8 cellular contexts compared by ENCODE assay signal in genomic region chr17:47099451-47099986, GRCh38.
DNase-seq lines count a peak whose midpoint lies in the region; ATAC-seq, FAIRE-seq and TF ChIP-seq lines count a peak whose summit lies in the region.

No MANE protein-coding gene starts in this region.

- H2AFZ ChIP-seq in K562 (ENCODE audit: low read depth, low read length): peak overlapping the region; percentile 86

- no peaks in the 10 kb centered on the region for H3K27me3 ChIP-seq in HUES48 (ENCODE audit: control insufficient read depth, insufficient read depth, low read length)
- no peaks in the 10 kb centered on the region for H3K27me3 ChIP-seq in K562 (ENCODE audit: control insufficient read depth in 2 of 2, insufficient read depth in 2 of 2, low read length in 2 of 2)
- no peaks in the 10 kb centered on the region for H3K27me3 ChIP-seq in mesendoderm (ENCODE audit: insufficient read depth, low read length, poor library complexity)

- no peak overlapping the region for H2BK120ac ChIP-seq in mesendoderm (ENCODE audit: low read depth, low read length)

- no peaks in the 10 kb centered on the region for H3K9me3 Mint-ChIP-seq in activated CD8-positive, alpha-beta memory T cell treated with anti-CD3 and anti-CD28 coated beads, Interleukin-2, amount 10 ng/mL, durations not matched to agents 7 days and 5 days (ENCODE audit: low read depth)

- no peaks in the 10 kb centered on the region for H3K36me3 ChIP-seq in HUES48 (ENCODE audit: control insufficient read depth, insufficient read depth, low read length)
- H3K36me3 ChIP-seq in K562 (ENCODE audit: control insufficient read depth, insufficient read depth, low read length): peaks cover 7% of the 10 kb centered on the region; the same call in 1 of the 3 replicates
- H3K36me3 ChIP-seq in mesendoderm (ENCODE audit: control insufficient read depth, insufficient read depth, low read length): no peaks in the 10 kb centered on the region

- H3K4me3 Mint-ChIP-seq in activated CD8-positive, alpha-beta memory T cell treated with anti-CD3 and anti-CD28 coated beads, Interleukin-2, amount 10 ng/mL, durations not matched to agents 7 days and 5 days: peak overlapping the region; percentile 95

- intact Hi-C loops in K562 (cut with micrococcal nuclease): no loop called here

- H3K18ac ChIP-seq in mesendoderm (ENCODE audit: low read length): peak overlapping the region; percentile 65

- TF ChIP-seq RAD21 in K562 (CRISPR knock-in tag; conservative IDR thresholded peaks at IDR 0.05 in 1 of 2, IDR thresholded peaks at IDR 0.05 in 1 of 2): no peak

- no peak for DNase-seq in activated CD8-positive, alpha-beta memory T cell treated with anti-CD3 and anti-CD28 coated beads, Interleukin-2, amount 10 ng/mL, durations not matched to agents 7 days and 5 days
- no peak for DNase-seq in activated CD8-positive, alpha-beta memory T cell treated with anti-CD3 and anti-CD28 coated beads, Interleukin-2, amount 50 U/mL, for 48 hours
- DNase-seq in K562 (ENCODE audit: extremely low read depth in 1 of 4, low spot score in 3 of 4): peak in 1 of 4 experiments; percentile 16
- peak; percentile 10 for DNase-seq in mesendoderm
- DNase-seq in COR-L47 (lab: John Stamatoyannopoulos, UW): no peak
- no peak for DNase-seq in NCI-H748 (lab: John Stamatoyannopoulos, UW; ENCODE audit: unreplicated experiment)

- H4K20me1 ChIP-seq in K562 (replicated peaks; ENCODE audit: control insufficient read depth, insufficient read depth, low read length): no peaks in the 10 kb centered on the region

- no peak for FAIRE-seq in K562 (lab: Jason Lieb, UNC)

- no peak overlapping the region for H4K5ac ChIP-seq in mesendoderm (ENCODE audit: low read length)

- H3K23ac ChIP-seq in mesendoderm (ENCODE audit: low read length): no peak overlapping the region

- no TSS peak for BruUV-seq in K562 (replicated peaks; lab: Mats Ljungman, UMichigan)

- H3K9me3 ChIP-seq in HUES48 (ENCODE audit: control insufficient read depth, insufficient read depth, low read length) (no peaks in the 10 kb centered on the region), K562 (replicated peaks; ENCODE audit: control insufficient read depth, insufficient read depth, low read depth, low read length) (no peaks in the 10 kb centered on the region)

- no peak overlapping the region for H2AK5ac ChIP-seq in mesendoderm (ENCODE audit: low read length)

- CTCF ChIA-PET in activated CD8-positive, alpha-beta memory T cell treated with anti-CD3 and anti-CD28 coated beads, Interleukin-2, amount 10 ng/mL, durations not matched to agents 7 days and 5 days (lab: Charles Lee): no interaction called here
- CTCF ChIA-PET in K562 (lab: Yijun Ruan, JAX; ENCODE audit: low intra/inter-chr PET ratio): no interaction called here

- H3K4me1 ChIP-seq in HUES48 (ENCODE audit: control insufficient read depth, insufficient read depth, low read length): no peaks in the 10 kb centered on the region
- peaks cover 3 to 16% of the 10 kb centered on the region in 2 experiments; a peak in 2 of 5 replicates for H3K4me1 ChIP-seq in K562 (replicated peaks in 1 of 2; ENCODE audit: control insufficient read depth in 2 of 2, insufficient read depth in 2 of 2, low read length in 2 of 2)
- H3K4me1 ChIP-seq in mesendoderm (ENCODE audit: control insufficient read depth, low read depth, low read length): no peaks in the 10 kb centered on the region

- peak overlapping the region; percentile 71 for H3K27ac Mint-ChIP-seq in activated CD8-positive, alpha-beta memory T cell treated with anti-CD3 and anti-CD28 coated beads, Interleukin-2, amount 10 ng/mL, durations not matched to agents 7 days and 5 days

- POLR2A ChIA-PET in K562 (lab: Yijun Ruan, JAX): interaction anchor here (2.2 kb wide), 1 partner anchor 14 kb away, joined by 5 read pairs; no protein-coding TSS in a partner anchor

- TF ChIP-seq POLR2A in K562 (conservative IDR thresholded peaks at IDR 0.05): no peak

- TF ChIP-seq EP300 in K562 (IDR thresholded peaks at IDR 0.05; ENCODE audit: low read length): no peak

- ATAC-seq in activated CD8-positive, alpha-beta memory T cell treated with anti-CD3 and anti-CD28 coated beads, Interleukin-2, amount 10 ng/mL, durations not matched to agents 7 days and 5 days: peak; percentile 14
- ATAC-seq in K562 (no peak; the same call in 2 of the 3 replicates), GM18519 (IDR thresholded peaks at IDR 0.05; ENCODE audit: low FRiP score, unreplicated experiment) (no peak)

- no peak for TF ChIP-seq CTCF in K562 (IDR thresholded peaks at IDR 0.05 in 2 of 3, conservative IDR thresholded peaks at IDR 0.05 in 1 of 3; ENCODE audit: insufficient read depth in 2 of 3, low read depth in 1 of 3, low read length in 3 of 3)

- peak overlapping the region; percentile 93 for H3K4me3 ChIP-seq in HUES48 (ENCODE audit: low read depth, low read length)
- H3K4me3 ChIP-seq in K562: peak overlapping the region; percentile 98
- H3K4me3 ChIP-seq in mesendoderm (ENCODE audit: low read length): peak overlapping the region; percentile 81

- peak overlapping the region; percentile 88 for H3K56ac ChIP-seq in mesendoderm (ENCODE audit: low read length)

- H3K79me1 ChIP-seq in mesendoderm (ENCODE audit: low read length): no peaks in the 10 kb centered on the region

- H2BK5ac ChIP-seq in mesendoderm (ENCODE audit: low read length): no peak overlapping the region

- peaks cover 21% of the 10 kb centered on the region for H3K4me1 Mint-ChIP-seq in activated CD8-positive, alpha-beta memory T cell treated with anti-CD3 and anti-CD28 coated beads, Interleukin-2, amount 10 ng/mL, durations not matched to agents 7 days and 5 days

- in situ Hi-C loops in K562 (cut with MboI): no loop called here

- H3K9ac ChIP-seq in HUES48 (ENCODE audit: low read depth, low read length) (peak overlapping the region; percentile 66; the same call in 1 of the 2 replicates), K562 (ENCODE audit: insufficient read depth in 1 of 2, low read depth in 2 of 2, low read length in 2 of 2) (peak overlapping the region; percentile 76 to 88), mesendoderm (ENCODE audit: low read length) (peak overlapping the region; percentile 82)

- peaks cover 5% of the 10 kb centered on the region for H3K36me3 Mint-ChIP-seq in activated CD8-positive, alpha-beta memory T cell treated with anti-CD3 and anti-CD28 coated beads, Interleukin-2, amount 10 ng/mL, durations not matched to agents 7 days and 5 days

- H3K4me2 ChIP-seq in K562 (ENCODE audit: insufficient read depth, low read length) (peak overlapping the region; percentile 89), mesendoderm (ENCODE audit: low read length) (peak overlapping the region; percentile 66)

- 5% methylated on average over 9 of the region's 22 CpGs for WGBS in K562 (ENCODE audit: insufficient coverage, low coverage, missing lambda C conversion rate)
- no CpG with 5 or more reads among the region's 22 CpGs for WGBS in mesendoderm (ENCODE audit: extremely low coverage, insufficient coverage, low lambda C conversion rate)

- no peak overlapping the region for H3K27ac ChIP-seq in HUES48 (ENCODE audit: low read depth, low read length)
- H3K27ac ChIP-seq in K562 (ENCODE audit: extremely low read depth, low read depth, low read length): peak overlapping the region; percentile 70
- H3K27ac ChIP-seq in mesendoderm (ENCODE audit: low read depth, low read length): no peak overlapping the region

- peak overlapping the region; percentile 16 for H4K8ac ChIP-seq in mesendoderm (ENCODE audit: low read depth, low read length)

- H3K79me2 ChIP-seq in K562 (ENCODE audit: control insufficient read depth, insufficient read depth, low read length) (peaks cover 14% of the 10 kb centered on the region), mesendoderm (ENCODE audit: control insufficient read depth, insufficient read depth, low read length) (no peaks in the 10 kb centered on the region)

- H2BK15ac ChIP-seq in mesendoderm (replicated peaks; ENCODE audit: low read depth): no peak overlapping the region

- no peaks in the 10 kb centered on the region for H3K9me1 ChIP-seq in K562 (ENCODE audit: control insufficient read depth, insufficient read depth, low read length)

- no peaks in the 10 kb centered on the region for H3K27me3 Mint-ChIP-seq in activated CD8-positive, alpha-beta memory T cell treated with anti-CD3 and anti-CD28 coated beads, Interleukin-2, amount 10 ng/mL, durations not matched to agents 7 days and 5 days

- no peak overlapping the region for H3K4ac ChIP-seq in mesendoderm (ENCODE audit: low read depth, low read length)

TF ChIP-seq in K562, 482 proteins besides CTCF, POLR2A, EP300 and RAD21:
- TF ChIP-seq CHD1 (IDR thresholded peaks at IDR 0.05; ENCODE audit: low read length): peak; percentile 70
- no peak for TF ChIP-seq JUN (IDR thresholded peaks at IDR 0.05; ENCODE audit: borderline replicate concordance, low read depth, low read length)
- no peak for TF ChIP-seq JUN (CRISPR knock-in tag; IDR thresholded peaks at IDR 0.05; ENCODE audit: borderline replicate concordance)
- 0 out of 2 replicates have a peak, but pooled peaks have one; percentile 22 for TF ChIP-seq FOXP1 (CRISPR knock-in tag; IDR thresholded peaks at IDR 0.05)
- TF ChIP-seq NRF1 (conservative IDR thresholded peaks at IDR 0.05 in 1 of 2, IDR thresholded peaks at IDR 0.05 in 1 of 2): 0 out of 4 replicates have a peak, but pooled peaks of 1 of the 2 experiments have one; percentile 17
- TF ChIP-seq RBM34 (IDR thresholded peaks at IDR 0.05; ENCODE audit: borderline replicate concordance, insufficient read depth, low read length): no peak
